ENCODE assay signal across 26 cellular contexts in genomic region chr4:59517007-59517406, GRCh38.
A peak's percentile ranks its signal among the peaks of the same experiment; 100 is the strongest.
DNase-seq lines count a peak whose midpoint lies in the region; ATAC-seq, FAIRE-seq and TF ChIP-seq lines count a peak whose summit lies in the region.
"Had no signal": no experiment of that assay in that cellular context is flagged by ENCODE, and none has a peak within 500 bp of the region (broad histone marks: within the 10 kb centered on the region; RNA-seq: fewer than 3 reads in every experiment).

No MANE protein-coding gene starts in this region.

- no peak overlapping the region for H3K4me3 ChIP-seq in H1 (ENCODE audit: extremely low read depth in 1 of 4, insufficient read depth in 2 of 4, low read depth in 3 of 4, low read length in 4 of 4)
- no peak overlapping the region for H3K4me3 ChIP-seq in mesenchymal stem cell (ENCODE audit: insufficient read depth in 1 of 2, low read depth in 1 of 2, low read length in 2 of 2)
- H3K4me3 ChIP-seq: BLaER1, GM12878, GM23338, HAP-1 had no signal

- H2BK20ac ChIP-seq in H1 (ENCODE audit: low read length) = no peak overlapping the region

- H3K23me2 ChIP-seq in H1 (ENCODE audit: low read depth, low read length) = no peaks in the 10 kb centered on the region

- intact Hi-C loops in left ventricle myocardium superior (cut with micrococcal nuclease) = no loop called here
- intact Hi-C loops in Right ventricle myocardium superior (cut with DNase I) = no loop called here
- intact Hi-C loops in activated CD4-positive, alpha-beta T cell treated with anti-CD3 and anti-CD28 coated beads for 36 hours (cut with DNase I, micrococcal nuclease) = no loop called here

- H3K27ac ChIP-seq in H1 (ENCODE audit: low read depth, low read length) (no peak overlapping the region), mesenchymal stem cell (ENCODE audit: low read length, poor library complexity, severe bottlenecking) (no peak overlapping the region)
- H3K27ac ChIP-seq: 22Rv1, BLaER1, C4-2B had no signal

- H3K27me3 ChIP-seq in H1 (replicated peaks in 1 of 4; ENCODE audit: control insufficient read depth in 3 of 4, extremely low read depth in 1 of 4, insufficient read depth in 3 of 4, low read length in 3 of 4) (no peaks in the 10 kb centered on the region), mesenchymal stem cell (ENCODE audit: control insufficient read depth in 1 of 2, insufficient read depth in 1 of 2, low read length in 2 of 2) (no peaks in the 10 kb centered on the region)
- H3K27me3 ChIP-seq: BLaER1 had no signal

- no peak overlapping the region for H3K23ac ChIP-seq in H1 (ENCODE audit: insufficient read length)
- no peak overlapping the region for H3K23ac ChIP-seq in mesenchymal stem cell (ENCODE audit: low read length in 2 of 2)

- CTCF ChIA-PET in H1 (lab: Charles Lee; ENCODE audit: partially characterized antibody) = interaction anchor here (1.2 kb wide), 1 partner anchor 100 kb away, joined by 3 read pairs; no protein-coding TSS in a partner anchor
- CTCF ChIA-PET in activated CD4-positive, alpha-beta T cell treated with anti-CD3 and anti-CD28 coated beads for 36 hours (lab: Charles Lee) = no interaction called here

- H3K9ac ChIP-seq in H1 (replicated peaks in 1 of 4; ENCODE audit: extremely low read depth in 1 of 4, low read depth in 3 of 4, low read length in 3 of 4) (no peak overlapping the region), mesenchymal stem cell (ENCODE audit: low read length) (no peak overlapping the region)
- H3K9ac ChIP-seq: BLaER1 had no signal

- H2AK5ac ChIP-seq in H1 (ENCODE audit: low read depth, low read length) (no peak overlapping the region), mesenchymal stem cell (ENCODE audit: low read length, severe bottlenecking) (no peak overlapping the region)

- no peaks in the 10 kb centered on the region for H3K36me3 Mint-ChIP-seq in activated CD4-positive, alpha-beta T cell treated with anti-CD3 and anti-CD28 coated beads for 36 hours (ENCODE audit: low read depth)
- H3K36me3 Mint-ChIP-seq: CD4-positive, CD25-positive, alpha-beta regulatory T cell; CD8-positive, alpha-beta T cell had no signal

- ATAC-seq in left ventricle myocardium superior = no peak
- ATAC-seq in Right ventricle myocardium superior (ENCODE audit: poor library complexity) = no peak
- ATAC-seq in activated CD4-positive, alpha-beta T cell treated with anti-CD3 and anti-CD28 coated beads for 36 hours = no peak
- ATAC-seq: CD8-positive, alpha-beta T cell; GM12878; GM23338 had no signal

- H2BK15ac ChIP-seq in H1 (ENCODE audit: low read length) (no peak overlapping the region), mesenchymal stem cell (ENCODE audit: low read depth, poor library complexity, severe bottlenecking) (no peak overlapping the region)

- no peaks in the 10 kb centered on the region for H3K9me3 Mint-ChIP-seq in activated CD4-positive, alpha-beta T cell treated with anti-CD3 and anti-CD28 coated beads for 36 hours (ENCODE audit: low read depth)
- H3K9me3 Mint-ChIP-seq: CD8-positive, alpha-beta T cell had no signal

- no peak overlapping the region for H2BK120ac ChIP-seq in H1 (replicated peaks; ENCODE audit: low read depth, low read length)
- H2BK120ac ChIP-seq in mesenchymal stem cell (ENCODE audit: low read depth, low read length) = no peak overlapping the region

- FAIRE-seq in H1 (lab: Jason Lieb, UNC) (no peak), urothelium cell line (lab: Jason Lieb, UNC) (peak; percentile 69)
- FAIRE-seq: A204.1, GM12878, GM19239, H54 had no signal

- H3K18ac ChIP-seq in H1 (ENCODE audit: extremely low read depth, low read length) (no peak overlapping the region), mesenchymal stem cell (ENCODE audit: low read depth in 1 of 2, low read length in 2 of 2) (no peak overlapping the region)

- no peaks in the 10 kb centered on the region for H3K4me1 Mint-ChIP-seq in activated CD4-positive, alpha-beta T cell treated with anti-CD3 and anti-CD28 coated beads for 36 hours
- H3K4me1 Mint-ChIP-seq: B cell; CD4-positive, CD25-positive, alpha-beta regulatory T cell; GM23338 had no signal

- DNase-seq in left ventricle myocardium superior (peak; percentile 12), Right ventricle myocardium superior (no peak), H1 (ENCODE audit: low read depth in 1 of 2, low spot score in 2 of 2) (no peak), mesenchymal stem cell (no peak), urothelium cell line (ENCODE audit: low spot score) (no peak), NCI-H226 (no peak), NCI-H2196 (lab: John Stamatoyannopoulos, UW; ENCODE audit: unreplicated experiment) (no peak)
- no peak for DNase-seq in activated CD4-positive, alpha-beta T cell treated with anti-CD3 and anti-CD28 coated beads for 36 hours
- DNase-seq: Caco-2; CD4-positive, CD25-positive, alpha-beta regulatory T cell; CD8-positive, alpha-beta T cell; DMS153; DMS79; EL; GDM1; HFFc6 had no signal

- H3K79me1 ChIP-seq in H1 (ENCODE audit: low read depth, low read length) (no peaks in the 10 kb centered on the region), mesenchymal stem cell (replicated peaks; ENCODE audit: low read length, poor library complexity, severe bottlenecking) (no peaks in the 10 kb centered on the region)

- TF ChIP-seq CTCF in H1 (IDR thresholded peaks at IDR 0.05; ENCODE audit: control extremely low read depth in 1 of 3, insufficient read depth in 1 of 3, low read depth in 1 of 3, low read length in 3 of 3) = no peak

- no peak for TF ChIP-seq POLR2A in H1 (IDR thresholded peaks at IDR 0.05; ENCODE audit: control extremely low read depth in 1 of 2, low read depth in 2 of 2, low read length in 2 of 2)

- H2BK12ac ChIP-seq in H1 (ENCODE audit: low read depth, low read length) (no peak overlapping the region), mesenchymal stem cell (ENCODE audit: low read length in 2 of 2) (no peak overlapping the region)

- H2AFZ ChIP-seq in H1 (ENCODE audit: low read length) (no peak overlapping the region), mesenchymal stem cell (ENCODE audit: low read depth, low read length) (no peak overlapping the region)
- H2AFZ ChIP-seq: GM23338 had no signal

- no peak overlapping the region for H4K5ac ChIP-seq in H1 (ENCODE audit: insufficient read length, low read depth, low read length)

- H3K9me3 ChIP-seq in H1 (ENCODE audit: insufficient read depth in 2 of 2, low read depth in 1 of 2, low read length in 1 of 2) (no peaks in the 10 kb centered on the region; a peak in 1 of 4 replicates), mesenchymal stem cell (ENCODE audit: control insufficient read depth, low read length) (no peaks in the 10 kb centered on the region)
- H3K9me3 ChIP-seq: BLaER1, Caco-2, HAP-1 had no signal

- no peaks in the 10 kb centered on the region for H3K27me3 Mint-ChIP-seq in activated CD4-positive, alpha-beta T cell treated with anti-CD3 and anti-CD28 coated beads for 36 hours
- H3K27me3 Mint-ChIP-seq: B cell; CD4-positive, CD25-positive, alpha-beta regulatory T cell had no signal

- 95% methylated on average over 2 of the region's 2 CpGs; no CpG with 5 or more reads in 1 of the 2 experiments for WGBS in H1 (ENCODE audit: extremely low coverage in 1 of 2, insufficient coverage in 1 of 2, insufficient read length in 1 of 2, insufficient replicate concordance in 2 of 2, low coverage in 1 of 2, low lambda C conversion rate in 2 of 2, missing lambda C conversion rate in 1 of 2), 2 experiments
- WGBS in mesenchymal stem cell = 71% methylated on average over 1 of the region's 2 CpGs

- H2BK5ac ChIP-seq in H1 (ENCODE audit: low read depth, low read length) = peak overlapping the region; percentile 8; the same call in 1 of the 2 replicates
- H2BK5ac ChIP-seq in mesenchymal stem cell (ENCODE audit: low read depth, low read length, poor library complexity, severe bottlenecking) = no peak overlapping the region

- no peaks in the 10 kb centered on the region for H3K4me1 ChIP-seq in H1 (replicated peaks in 1 of 4; ENCODE audit: control insufficient read depth in 3 of 4, insufficient read depth in 4 of 4, low read length in 3 of 4)
- no peaks in the 10 kb centered on the region for H3K4me1 ChIP-seq in mesenchymal stem cell (ENCODE audit: control insufficient read depth, insufficient read depth, low read depth, low read length)
- H3K4me1 ChIP-seq: BLaER1, Caco-2, HAP-1 had no signal

- no peak overlapping the region for H4K91ac ChIP-seq in H1 (replicated peaks; ENCODE audit: insufficient read length, low read length)
- H4K91ac ChIP-seq in mesenchymal stem cell (ENCODE audit: low read length) = no peak overlapping the region

- H3K79me2 ChIP-seq in H1 (ENCODE audit: control insufficient read depth in 1 of 2, insufficient read depth in 2 of 2, low read length in 2 of 2) = no peaks in the 10 kb centered on the region

- POLR2A ChIA-PET in H1 (lab: Charles Lee; ENCODE audit: partially characterized antibody) = no interaction called here
- POLR2A ChIA-PET in activated CD4-positive, alpha-beta T cell treated with anti-CD3 and anti-CD28 coated beads for 36 hours (lab: Charles Lee) = no interaction called here

- H3K14ac ChIP-seq in H1 (ENCODE audit: insufficient read length) = no peak overlapping the region
- no peak overlapping the region for H3K14ac ChIP-seq in mesenchymal stem cell (ENCODE audit: low read length in 2 of 2)

- TF ChIP-seq RAD21 in H1 (IDR thresholded peaks at IDR 0.05 in 1 of 2, conservative IDR thresholded peaks at IDR 0.05 in 1 of 2; ENCODE audit: low read depth in 2 of 2, low read length in 2 of 2) = no peak

- no peak overlapping the region for H3K4me3 Mint-ChIP-seq in activated CD4-positive, alpha-beta T cell treated with anti-CD3 and anti-CD28 coated beads for 36 hours
- H3K4me3 Mint-ChIP-seq: B cell; CD4-positive, CD25-positive, alpha-beta regulatory T cell; CD8-positive, alpha-beta T cell; GM23338; HFFc6 had no signal

- H3K27ac Mint-ChIP-seq in activated CD4-positive, alpha-beta T cell treated with anti-CD3 and anti-CD28 coated beads for 36 hours = no peak overlapping the region
- H3K27ac Mint-ChIP-seq: B cell; CD4-positive, CD25-positive, alpha-beta regulatory T cell; CD8-positive, alpha-beta T cell; GM23338; HFFc6 had no signal

- no peak overlapping the region for H3K4me2 ChIP-seq in H1 (ENCODE audit: insufficient read depth in 1 of 2, low read depth in 2 of 2, low read length in 2 of 2)
- H3K4me2 ChIP-seq in mesenchymal stem cell (ENCODE audit: low read length, poor library complexity, severe bottlenecking) = no peak overlapping the region
- H3K4me2 ChIP-seq: BLaER1, GM23338 had no signal

- H4K20me1 ChIP-seq in H1 (replicated peaks in 1 of 2; ENCODE audit: control insufficient read depth in 1 of 2, insufficient read depth in 2 of 2, low read length in 2 of 2) = no peaks in the 10 kb centered on the region
- H4K20me1 ChIP-seq: BLaER1 had no signal

- TF ChIP-seq EP300 in H1 (IDR thresholded peaks at IDR 0.05; ENCODE audit: borderline replicate concordance in 1 of 2, low read depth in 2 of 2, low read length in 2 of 2) = no peak

- no peak overlapping the region for H4K8ac ChIP-seq in H1 (ENCODE audit: extremely low read depth, insufficient read depth, low read length)
- H4K8ac ChIP-seq in mesenchymal stem cell (ENCODE audit: low read length) = peak overlapping the region; percentile 24

- no peak overlapping the region for H3K4ac ChIP-seq in H1 (replicated peaks; ENCODE audit: insufficient read length, low read depth, low read length)
- no peak overlapping the region for H3K4ac ChIP-seq in mesenchymal stem cell (ENCODE audit: low read depth in 1 of 2, low read length in 2 of 2)

- H3K36me3 ChIP-seq in H1 (ENCODE audit: control insufficient read depth in 2 of 4, insufficient read depth in 4 of 4, low read length in 3 of 4) = no peaks in the 10 kb centered on the region
- H3K36me3 ChIP-seq in mesenchymal stem cell (ENCODE audit: control insufficient read depth in 1 of 2, insufficient read depth in 2 of 2, low read depth in 1 of 2, low read length in 2 of 2) = no peaks in the 10 kb centered on the region
- H3K36me3 ChIP-seq: BLaER1, HAP-1 had no signal

- no peak overlapping the region for H3K56ac ChIP-seq in H1 (replicated peaks; ENCODE audit: insufficient read length, low read depth, low read length)
